Comparison of ENCODE assay signal across 12 cellular contexts in genomic region chr6:120077489-120077888, GRCh38.
DNase-seq lines count a peak whose midpoint lies in the region; ATAC-seq and TF ChIP-seq lines count a peak whose summit lies in the region.
"Had no signal": no experiment of that assay in that cellular context is flagged by ENCODE, and none has a peak within 500 bp of the region (broad histone marks: within the 10 kb centered on the region; RNA-seq: fewer than 3 reads in every experiment).

No MANE protein-coding gene starts in this region.

- ATAC-seq in mucosa of descending colon (no peak), T-cell (replicated peaks in 1 of 4) (no peak)
- ATAC-seq in activated T-cell treated with anti-CD3 and anti-CD28 coated beads, Interleukin-2, amount 50 U/mL, for 72 hours (replicated peaks in 1 of 2) = no peak

- H3K36me3 Mint-ChIP-seq in brain (no peaks in the 10 kb centered on the region), T-cell (no peaks in the 10 kb centered on the region)
- no peaks in the 10 kb centered on the region for H3K36me3 Mint-ChIP-seq in activated T-cell treated with anti-CD3 and anti-CD28 coated beads, Interleukin-2, amount 50 U/mL, for 72 hours (ENCODE audit: insufficient read depth in 2 of 2)
- H3K36me3 Mint-ChIP-seq: memory B cell had no signal

- intact Hi-C loops in mucosa of descending colon (cut with DNase I, micrococcal nuclease) = no loop called here

- in situ Hi-C loops in KBM-7 (cut with MboI; ENCODE audit: low pct_unique_long_range_greater_than_20kb, low sequenced_read_pairs) = no loop called here

- no peak overlapping the region for H3K27ac Mint-ChIP-seq in brain
- H3K27ac Mint-ChIP-seq in T-cell = no peak overlapping the region
- H3K27ac Mint-ChIP-seq in activated T-cell treated with anti-CD3 and anti-CD28 coated beads, Interleukin-2, amount 50 U/mL, for 72 hours = no peak overlapping the region
- H3K27ac Mint-ChIP-seq: activated T-helper 2 cell treated with anti-CD3 and anti-CD28 coated beads, Interferon-gamma antibody, Interleukin-2, Interleukin-4, amounts not matched to agents 10 μg/mL and 5 μg/mL and 100 μg/mL, durations not matched to agents 14 hours and 24 hours and 36 hours; memory B cell had no signal

- CTCF ChIA-PET in T-cell (lab: Charles Lee) = no interaction called here

- H3K36me3 ChIP-seq in mucosa of descending colon (ENCODE audit: low read depth) = no peaks in the 10 kb centered on the region
- H3K36me3 ChIP-seq: suprapubic skin had no signal

- peak; percentile 16 for TF ChIP-seq CTCF in GM12873 (IDR thresholded peaks at IDR 0.05; ENCODE audit: insufficient read depth, low read depth, low read length, missing control alignments)
- TF ChIP-seq CTCF in brain (conservative IDR thresholded peaks at IDR 0.05) = peak; percentile 45 to 47
- no peak for TF ChIP-seq CTCF in mucosa of descending colon (IDR thresholded peaks at IDR 0.05)

- H3K27me3 Mint-ChIP-seq in brain (no peaks in the 10 kb centered on the region), T-cell (no peaks in the 10 kb centered on the region)
- H3K27me3 Mint-ChIP-seq in activated T-cell treated with anti-CD3 and anti-CD28 coated beads, Interleukin-2, amount 50 U/mL, for 72 hours (ENCODE audit: low read depth) = no peaks in the 10 kb centered on the region
- H3K27me3 Mint-ChIP-seq: memory B cell had no signal

- DNase-seq in NAMALWA (ENCODE audit: low spot score) (peak; percentile 16), mucosa of descending colon (peak in 2 of 3 donors; percentile 13 to 23), T-cell (no peak), NOMO-1 treated with DMSO at 0.1 percent for 48 hours (lab: John Stamatoyannopoulos, UW; ENCODE audit: unreplicated experiment) (no peak), KBM-7 (no peak)
- no peak for DNase-seq in activated T-cell treated with anti-CD3 and anti-CD28 coated beads, Interleukin-2, amount 50 U/mL, for 72 hours
- DNase-seq: NCI-H1092 treated with DMSO at 0.1 percent for 48 hours had no signal

- H3K9me3 ChIP-seq in mucosa of descending colon = no peaks in the 10 kb centered on the region
- H3K9me3 ChIP-seq: suprapubic skin had no signal

- no peaks in the 10 kb centered on the region for H3K9me3 Mint-ChIP-seq in brain
- no peaks in the 10 kb centered on the region for H3K9me3 Mint-ChIP-seq in T-cell
- H3K9me3 Mint-ChIP-seq in activated T-cell treated with anti-CD3 and anti-CD28 coated beads, Interleukin-2, amount 50 U/mL, for 72 hours = no peaks in the 10 kb centered on the region
- H3K9me3 Mint-ChIP-seq: activated T-helper 2 cell treated with anti-CD3 and anti-CD28 coated beads, Interferon-gamma antibody, Interleukin-2, Interleukin-4, amounts not matched to agents 10 μg/mL and 5 μg/mL and 100 μg/mL, durations not matched to agents 14 hours and 24 hours and 36 hours; memory B cell had no signal

- no peak overlapping the region for H3K4me3 ChIP-seq in mucosa of descending colon
- H3K4me3 ChIP-seq: suprapubic skin had no signal

- H3K4me1 Mint-ChIP-seq in brain = no peaks in the 10 kb centered on the region
- no peaks in the 10 kb centered on the region for H3K4me1 Mint-ChIP-seq in T-cell
- H3K4me1 Mint-ChIP-seq in activated T-cell treated with anti-CD3 and anti-CD28 coated beads, Interleukin-2, amount 50 U/mL, for 72 hours (ENCODE audit: low read depth) = no peaks in the 10 kb centered on the region
- H3K4me1 Mint-ChIP-seq: memory B cell had no signal

- no peaks in the 10 kb centered on the region for H3K4me1 ChIP-seq in mucosa of descending colon (ENCODE audit: low read depth)
- H3K4me1 ChIP-seq: suprapubic skin had no signal

- POLR2A ChIA-PET in T-cell (lab: Charles Lee) = no interaction called here

- no peak overlapping the region for H3K4me3 Mint-ChIP-seq in brain
- no peak overlapping the region for H3K4me3 Mint-ChIP-seq in T-cell
- no peak overlapping the region for H3K4me3 Mint-ChIP-seq in activated T-cell treated with anti-CD3 and anti-CD28 coated beads, Interleukin-2, amount 50 U/mL, for 72 hours
- H3K4me3 Mint-ChIP-seq: memory B cell had no signal

Comparison
In these comparisons a context has a peak if more than half of its experiments do, and no peak if none do; other contexts are left out.
1. DNase-seq: peak in NAMALWA (single experiment) and mucosa of descending colon (2 of 3); none in T-cell (0 of 34), NOMO-1 treated with DMSO at 0.1 percent for 48 hours (single experiment), activated T-cell treated with anti-CD3 and anti-CD28 coated beads, Interleukin-2, amount 50 U/mL, for 72 hours (0 of 2) and KBM-7 (single experiment).